Comparison of ENCODE assay signal across 13 cellular contexts in genomic region chr7:76984785-76985136, GRCh38. TPM values are rescaled to one million over a fixed set of nuclear protein-coding genes. Genes with fewer than 3 reads are reported as not detected.
DNase-seq lines count a peak whose midpoint lies in the region; ATAC-seq and TF ChIP-seq lines count a peak whose summit lies in the region.
"Not testable (repeated sequence)": the region's sequence is repeated elsewhere in the genome, so short reads cannot be mapped to it uniquely, and the experiment has no call there.
"Had no signal": no experiment of that assay in that cellular context is flagged by ENCODE, and none has a peak within 500 bp of the region (broad histone marks: within the 10 kb centered on the region; RNA-seq: fewer than 3 reads in every experiment).

No MANE protein-coding gene starts in this region.

- H3K36me3 ChIP-seq in heart right ventricle = peaks cover 0 to 20% (median 0%) of the 10 kb centered on the region in 9 donors
- not testable (repeated sequence) for H3K36me3 ChIP-seq in upper lobe of right lung

- not testable (repeated sequence) for H3K4me1 ChIP-seq in heart right ventricle, upper lobe of right lung

- not testable (repeated sequence) for H3K27me3 Mint-ChIP-seq in activated CD8-positive, alpha-beta T cell treated with anti-CD3 and anti-CD28 coated beads, Interleukin-2, amount 10 ng/mL, durations not matched to agents 7 days and 5 days (ENCODE audit: low read depth)

- intact Hi-C loops in heart right ventricle (cut with DNase I); upper lobe of right lung (cut with DNase I): not testable (repeated sequence)

- not testable (repeated sequence) for DNase-seq in activated CD8-positive, alpha-beta T cell treated with anti-CD3 and anti-CD28 coated beads, Interleukin-2, amount 10 ng/mL, durations not matched to agents 7 days and 5 days; heart right ventricle; upper lobe of right lung

- TF ChIP-seq CTCF in heart right ventricle (IDR thresholded peaks at IDR 0.05); upper lobe of right lung (IDR thresholded peaks at IDR 0.05): not testable (repeated sequence)

- not testable (repeated sequence) for H3K27me3 ChIP-seq in heart right ventricle, upper lobe of right lung

- 75% methylated on average over 2 of the region's 5 CpGs; no CpG with 5 or more reads in 1 of the 2 donors for WGBS in heart right ventricle, 2 donors

- peak; percentile 99 for ATAC-seq in GM18861 (IDR thresholded peaks at IDR 0.05; ENCODE audit: unreplicated experiment)
- ATAC-seq in GM19455 (IDR thresholded peaks at IDR 0.05; ENCODE audit: unreplicated experiment) = peak; percentile 96
- ATAC-seq in GM21825 (IDR thresholded peaks at IDR 0.05; ENCODE audit: unreplicated experiment) = peak; percentile 97
- ATAC-seq in HG02981 (IDR thresholded peaks at IDR 0.05; ENCODE audit: unreplicated experiment) = peak; percentile 97
- ATAC-seq in HG03432 (IDR thresholded peaks at IDR 0.05; ENCODE audit: unreplicated experiment) = peak; percentile 96
- peak; percentile 95 for ATAC-seq in activated CD8-positive, alpha-beta T cell treated with anti-CD3 and anti-CD28 coated beads, Interleukin-2, amount 10 ng/mL, durations not matched to agents 7 days and 5 days
- peak in 7 of 8 donors; percentile 9 to 38 (median 32) for ATAC-seq in heart right ventricle
- ATAC-seq in upper lobe of right lung = peak; percentile 36

- H3K9me3 Mint-ChIP-seq in activated CD8-positive, alpha-beta T cell treated with anti-CD3 and anti-CD28 coated beads, Interleukin-2, amount 10 ng/mL, durations not matched to agents 7 days and 5 days (ENCODE audit: insufficient read depth) = not testable (repeated sequence)

- H3K27ac Mint-ChIP-seq in activated CD8-positive, alpha-beta T cell treated with anti-CD3 and anti-CD28 coated beads, Interleukin-2, amount 10 ng/mL, durations not matched to agents 7 days and 5 days = not testable (repeated sequence)

- not testable (repeated sequence) for H3K36me3 Mint-ChIP-seq in activated CD8-positive, alpha-beta T cell treated with anti-CD3 and anti-CD28 coated beads, Interleukin-2, amount 10 ng/mL, durations not matched to agents 7 days and 5 days (ENCODE audit: low read depth)

- H3K4me3 ChIP-seq in heart right ventricle, upper lobe of right lung: not testable (repeated sequence)

- CTCF ChIA-PET in activated CD8-positive, alpha-beta T cell treated with anti-CD3 and anti-CD28 coated beads, Interleukin-2, amount 10 ng/mL, durations not matched to agents 7 days and 5 days (lab: Charles Lee) = not testable (repeated sequence)

- POLR2A ChIA-PET in activated CD8-positive, alpha-beta T cell treated with anti-CD3 and anti-CD28 coated beads, Interleukin-2, amount 10 ng/mL, durations not matched to agents 7 days and 5 days (lab: Charles Lee) = not testable (repeated sequence)

- H3K27ac ChIP-seq in heart right ventricle, upper lobe of right lung: not testable (repeated sequence)

- not testable (repeated sequence) for H3K4me3 Mint-ChIP-seq in activated CD8-positive, alpha-beta T cell treated with anti-CD3 and anti-CD28 coated beads, Interleukin-2, amount 10 ng/mL, durations not matched to agents 7 days and 5 days

- H3K4me1 Mint-ChIP-seq in activated CD8-positive, alpha-beta T cell treated with anti-CD3 and anti-CD28 coated beads, Interleukin-2, amount 10 ng/mL, durations not matched to agents 7 days and 5 days (ENCODE audit: low read depth) = not testable (repeated sequence)

- H3K9me3 ChIP-seq in heart right ventricle, upper lobe of right lung: not testable (repeated sequence)

RNA-seq across cellular contexts. Expression of gene SPDYE17, which starts 47.4 kb away (rescaled TPM):
- total RNA-seq in activated CD8-positive, alpha-beta T cell treated with anti-CD3 and anti-CD28 coated beads, Interleukin-2, amount 10 ng/mL, durations not matched to agents 7 days and 5 days = not detected
- not detected for total RNA-seq in heart right ventricle
- not detected for polyA plus RNA-seq in heart right ventricle
- not detected for total RNA-seq in upper lobe of right lung
- total RNA-seq: astrocyte, HFFc6, left lung, tibial nerve had no signal
- polyA plus RNA-seq: IgD-negative memory B cell had no signal

Comparison
In these comparisons a context has a peak if more than half of its experiments do, and no peak if none do; other contexts are left out.
1. ATAC-seq: peak in every context shown above with its lines; median percentile 99 in GM18861; 97 in GM21825; 97 in HG02981; 96 in GM19455; 96 in HG03432; 95 in activated CD8-positive, alpha-beta T cell treated with anti-CD3 and anti-CD28 coated beads, Interleukin-2, amount 10 ng/mL, durations not matched to agents 7 days and 5 days; 36 in upper lobe of right lung; 32 in heart right ventricle.